In genomic region chr15:86654501-86654900, GRCh38 we compare ENCODE assay signal across 28 cellular contexts.
DNase-seq lines count a peak whose midpoint lies in the region; ATAC-seq lines count a peak whose summit lies in the region.
"Had no signal": no experiment of that assay in that cellular context is flagged by ENCODE, and none has a peak within 500 bp of the region (broad histone marks: within the 10 kb centered on the region; RNA-seq: fewer than 3 reads in every experiment).

No MANE protein-coding gene starts in this region.

- intact Hi-C loops in activated CD4-positive, alpha-beta T cell treated with anti-CD3 and anti-CD28 coated beads for 36 hours (cut with DNase I, micrococcal nuclease), result loop anchor here (1.0 to 10.0 kb wide), 2 partner anchors 89 to 320 kb away; no protein-coding TSS in a partner anchor

- H4K20me1 ChIP-seq in BLaER1 treated with 17β-estradiol and CSF1 and Interleukin-3, amounts not matched to agents 10 nM and 100 nM, result no peaks in the 10 kb centered on the region

- H3K4me3 ChIP-seq in BLaER1 treated with 17β-estradiol and CSF1 and Interleukin-3, amounts not matched to agents 10 nM and 100 nM, result no peak overlapping the region
- H3K4me3 ChIP-seq: dorsolateral prefrontal cortex, gastroesophageal sphincter, GM23248, hepatocyte, lung, skin epidermis had no signal

- H3K4me2 ChIP-seq in BLaER1 treated with 17β-estradiol and CSF1 and Interleukin-3, amounts not matched to agents 10 nM and 100 nM, result peak overlapping the region in 10 of 11 experiments; percentile 47 to 78 (median 68); a peak in 18 of 22 replicates
- H3K4me2 ChIP-seq: hepatocyte had no signal

- POLR2A ChIA-PET in activated CD4-positive, alpha-beta T cell treated with anti-CD3 and anti-CD28 coated beads for 36 hours (lab: Charles Lee), result no interaction called here

- H3K27me3 ChIP-seq in BLaER1 treated with 17β-estradiol and CSF1 and Interleukin-3, amounts not matched to agents 10 nM and 100 nM, result no peaks in the 10 kb centered on the region
- H3K27me3 ChIP-seq: brain microvascular endothelial cell, dorsolateral prefrontal cortex, gastroesophageal sphincter, hepatocyte had no signal

- peaks cover 70% of the 10 kb centered on the region for H3K4me1 Mint-ChIP-seq in activated CD4-positive, alpha-beta T cell treated with anti-CD3 and anti-CD28 coated beads for 36 hours
- peaks cover 57% of the 10 kb centered on the region for H3K4me1 Mint-ChIP-seq in T-helper 2 cell treated with Interferon-gamma antibody and Interleukin-4, amounts not matched to agents 5 μg/mL and 100 μg/mL, for 36 hours (ENCODE audit: low read depth)
- peaks cover 53% of the 10 kb centered on the region for H3K4me1 Mint-ChIP-seq in activated CD8-positive, alpha-beta memory T cell treated with anti-CD3 and anti-CD28 coated beads, Interleukin-2, amount 10 ng/mL, durations not matched to agents 7 days and 5 days
- peaks cover 48% of the 10 kb centered on the region for H3K4me1 Mint-ChIP-seq in stimulated activated effector memory CD8-positive, alpha-beta T cell treated with anti-CD3 and anti-CD28 coated beads, Interleukin-12 subunit alpha, Interleukin-12 subunit beta, amount 100 ng/mL, for 72 hours
- H3K4me1 Mint-ChIP-seq: neural crest cell had no signal

- no peak for ATAC-seq in activated CD4-positive, alpha-beta T cell treated with anti-CD3 and anti-CD28 coated beads for 36 hours
- no peak for ATAC-seq in activated CD8-positive, alpha-beta memory T cell treated with anti-CD3 and anti-CD28 coated beads, Interleukin-2, amount 10 ng/mL, durations not matched to agents 7 days and 5 days
- no peak for ATAC-seq in stimulated activated effector memory CD8-positive, alpha-beta T cell treated with anti-CD3 and anti-CD28 coated beads, Interleukin-12 subunit alpha, Interleukin-12 subunit beta, amount 100 ng/mL, for 72 hours
- ATAC-seq: gastroesophageal sphincter had no signal

- H3K27me3 Mint-ChIP-seq in activated CD4-positive, alpha-beta T cell treated with anti-CD3 and anti-CD28 coated beads for 36 hours, result no peaks in the 10 kb centered on the region
- H3K27me3 Mint-ChIP-seq in T-helper 2 cell treated with Interferon-gamma antibody and Interleukin-4, amounts not matched to agents 5 μg/mL and 100 μg/mL, for 36 hours (ENCODE audit: low read depth), result no peaks in the 10 kb centered on the region
- no peaks in the 10 kb centered on the region for H3K27me3 Mint-ChIP-seq in activated CD8-positive, alpha-beta memory T cell treated with anti-CD3 and anti-CD28 coated beads, Interleukin-2, amount 10 ng/mL, durations not matched to agents 7 days and 5 days

- DNase-seq in activated CD4-positive, alpha-beta T cell treated with anti-CD3 and anti-CD28 coated beads for 36 hours, result no peak
- no peak for DNase-seq in activated CD4-positive, alpha-beta T cell treated with anti-CD3 and anti-CD28 coated beads, Interleukin-2, amount 50 U/mL, for 48 hours
- DNase-seq in T-helper 2 cell treated with Interferon-gamma antibody and Interleukin-4, amounts not matched to agents 5 μg/mL and 100 μg/mL, for 36 hours (ENCODE audit: low spot score), result no peak
- DNase-seq in iPS-NIHi7 (ENCODE audit: extremely low spot score) (peak; percentile 26), HCEC 1CT (no peak)
- DNase-seq in activated CD8-positive, alpha-beta memory T cell treated with anti-CD3 and anti-CD28 coated beads, Interleukin-2, amount 10 ng/mL, durations not matched to agents 7 days and 5 days, result no peak
- DNase-seq in stimulated activated effector memory CD8-positive, alpha-beta T cell treated with anti-CD3 and anti-CD28 coated beads, Interleukin-12 subunit alpha, Interleukin-12 subunit beta, amount 100 ng/mL, for 72 hours (ENCODE audit: low spot score in 2 of 2), result no peak
- DNase-seq: activated CD8-positive, alpha-beta memory T cell treated with anti-CD3 and anti-CD28 coated beads for 24 hours; activated naive CD4-positive, alpha-beta T cell; activated T-cell treated with anti-CD3 and anti-CD28 coated beads, Interleukin-2, amount 50 U/mL, for 1 hour; amniotic stem cell; brain microvascular endothelial cell; CD8-positive, alpha-beta T cell; dorsolateral prefrontal cortex; EL; GM23248; NCI-H1436 treated with DMSO at 0.1 percent for 48 hours; NCI-H446; NCI-H82; T1000; WERI-Rb-1 had no signal

- peaks cover 4% of the 10 kb centered on the region for H3K9me3 Mint-ChIP-seq in activated CD4-positive, alpha-beta T cell treated with anti-CD3 and anti-CD28 coated beads for 36 hours (ENCODE audit: low read depth)
- H3K9me3 Mint-ChIP-seq in T-helper 2 cell treated with Interferon-gamma antibody and Interleukin-4, amounts not matched to agents 5 μg/mL and 100 μg/mL, for 36 hours, result peaks cover 4% of the 10 kb centered on the region
- H3K9me3 Mint-ChIP-seq in activated CD8-positive, alpha-beta memory T cell treated with anti-CD3 and anti-CD28 coated beads, Interleukin-2, amount 10 ng/mL, durations not matched to agents 7 days and 5 days (ENCODE audit: low read depth), result peaks cover 3% of the 10 kb centered on the region
- no peaks in the 10 kb centered on the region for H3K9me3 Mint-ChIP-seq in stimulated activated effector memory CD8-positive, alpha-beta T cell treated with anti-CD3 and anti-CD28 coated beads, Interleukin-12 subunit alpha, Interleukin-12 subunit beta, amount 100 ng/mL, for 72 hours
- H3K9me3 Mint-ChIP-seq: CD8-positive, alpha-beta T cell; neural crest cell had no signal

- no peak overlapping the region for H3K9ac ChIP-seq in BLaER1 treated with 17β-estradiol and CSF1 and Interleukin-3, amounts not matched to agents 10 nM and 100 nM
- H3K9ac ChIP-seq: GM23248, parathyroid adenoma had no signal

- H3K27ac Mint-ChIP-seq in activated CD4-positive, alpha-beta T cell treated with anti-CD3 and anti-CD28 coated beads for 36 hours, result peak overlapping the region; percentile 90
- H3K27ac Mint-ChIP-seq in T-helper 2 cell treated with Interferon-gamma antibody and Interleukin-4, amounts not matched to agents 5 μg/mL and 100 μg/mL, for 36 hours, result no peak overlapping the region
- no peak overlapping the region for H3K27ac Mint-ChIP-seq in activated CD8-positive, alpha-beta memory T cell treated with anti-CD3 and anti-CD28 coated beads, Interleukin-2, amount 10 ng/mL, durations not matched to agents 7 days and 5 days
- H3K27ac Mint-ChIP-seq in stimulated activated effector memory CD8-positive, alpha-beta T cell treated with anti-CD3 and anti-CD28 coated beads, Interleukin-12 subunit alpha, Interleukin-12 subunit beta, amount 100 ng/mL, for 72 hours, result no peak overlapping the region

- H3K36me3 ChIP-seq in BLaER1 treated with 17β-estradiol and CSF1 and Interleukin-3, amounts not matched to agents 10 nM and 100 nM, result no peaks in the 10 kb centered on the region
- H3K36me3 ChIP-seq: brain microvascular endothelial cell, gastroesophageal sphincter, WERI-Rb-1 had no signal

- H3K27ac ChIP-seq in BLaER1 treated with 17β-estradiol and CSF1 and Interleukin-3, amounts not matched to agents 10 nM and 100 nM, result peak overlapping the region in 5 of 11 experiments; percentile 0 to 50 (median 41); a peak in 2 of 22 replicates
- H3K27ac ChIP-seq: brain microvascular endothelial cell, dorsolateral prefrontal cortex, gastroesophageal sphincter, GM23248, hepatocyte, parathyroid adenoma, WERI-Rb-1 had no signal

- no peaks in the 10 kb centered on the region for H3K9me3 ChIP-seq in BLaER1 treated with 17β-estradiol and CSF1 and Interleukin-3, amounts not matched to agents 10 nM and 100 nM (replicated peaks in 1 of 11)
- H3K9me3 ChIP-seq: gastroesophageal sphincter had no signal

- H3K4me3 Mint-ChIP-seq in activated CD4-positive, alpha-beta T cell treated with anti-CD3 and anti-CD28 coated beads for 36 hours, result no peak overlapping the region
- H3K4me3 Mint-ChIP-seq in T-helper 2 cell treated with Interferon-gamma antibody and Interleukin-4, amounts not matched to agents 5 μg/mL and 100 μg/mL, for 36 hours, result peak overlapping the region; percentile 27
- no peak overlapping the region for H3K4me3 Mint-ChIP-seq in activated CD8-positive, alpha-beta memory T cell treated with anti-CD3 and anti-CD28 coated beads, Interleukin-2, amount 10 ng/mL, durations not matched to agents 7 days and 5 days
- no peak overlapping the region for H3K4me3 Mint-ChIP-seq in stimulated activated effector memory CD8-positive, alpha-beta T cell treated with anti-CD3 and anti-CD28 coated beads, Interleukin-12 subunit alpha, Interleukin-12 subunit beta, amount 100 ng/mL, for 72 hours
- H3K4me3 Mint-ChIP-seq: neural crest cell had no signal

- CTCF ChIA-PET in activated CD4-positive, alpha-beta T cell treated with anti-CD3 and anti-CD28 coated beads for 36 hours (lab: Charles Lee), result interaction anchor here (1.1 to 3.1 kb wide), 4 partner anchors 25 to 89 kb away, joined by 3 to 10 read pairs (median 6); no protein-coding TSS in a partner anchor
- CTCF ChIA-PET in activated CD8-positive, alpha-beta memory T cell treated with anti-CD3 and anti-CD28 coated beads, Interleukin-2, amount 10 ng/mL, durations not matched to agents 7 days and 5 days (lab: Charles Lee), result interaction anchor here (0.8 to 1.1 kb wide), 2 partner anchors 9 to 30 kb away, joined by 3 to 6 read pairs; no protein-coding TSS in a partner anchor

- no peaks in the 10 kb centered on the region for H3K36me3 Mint-ChIP-seq in activated CD4-positive, alpha-beta T cell treated with anti-CD3 and anti-CD28 coated beads for 36 hours (ENCODE audit: low read depth)
- H3K36me3 Mint-ChIP-seq in T-helper 2 cell treated with Interferon-gamma antibody and Interleukin-4, amounts not matched to agents 5 μg/mL and 100 μg/mL, for 36 hours (ENCODE audit: low read depth), result peaks cover 11% of the 10 kb centered on the region
- peaks cover 7% of the 10 kb centered on the region for H3K36me3 Mint-ChIP-seq in activated CD8-positive, alpha-beta memory T cell treated with anti-CD3 and anti-CD28 coated beads, Interleukin-2, amount 10 ng/mL, durations not matched to agents 7 days and 5 days
- peaks cover 4% of the 10 kb centered on the region for H3K36me3 Mint-ChIP-seq in stimulated activated effector memory CD8-positive, alpha-beta T cell treated with anti-CD3 and anti-CD28 coated beads, Interleukin-12 subunit alpha, Interleukin-12 subunit beta, amount 100 ng/mL, for 72 hours
- H3K36me3 Mint-ChIP-seq: CD8-positive, alpha-beta T cell had no signal

- peaks cover 15 to 29% (median 24%) of the 10 kb centered on the region in 10 experiments for H3K4me1 ChIP-seq in BLaER1 treated with 17β-estradiol and CSF1 and Interleukin-3, amounts not matched to agents 10 nM and 100 nM
- H3K4me1 ChIP-seq: gastroesophageal sphincter, parathyroid adenoma had no signal
